2 cellular contexts compared by ENCODE assay signal in genomic region chr3:133833880-133834620, GRCh38.
TF ChIP-seq lines count a peak whose summit lies in the region.

No MANE protein-coding gene starts in this region.

TF ChIP-seq in GM23338, 12 proteins besides CTCF, POLR2A, EP300 and RAD21:
- TF ChIP-seq ZNF114 (CRISPR knock-in tag; IDR thresholded peaks at IDR 0.05), result no peak
- no peak for TF ChIP-seq EZH2phosphoT487 (IDR thresholded peaks at IDR 0.05; ENCODE audit: unreplicated experiment)
- TF ChIP-seq NANOG (IDR thresholded peaks at IDR 0.05; ENCODE audit: borderline replicate concordance), result no peak
- TF ChIP-seq JUNB (IDR thresholded peaks at IDR 0.05; ENCODE audit: unreplicated experiment), result no peak
- TF ChIP-seq POLR2AphosphoS5 (IDR thresholded peaks at IDR 0.05; ENCODE audit: low read depth), result no peak
TF ChIP-seq in GM23338: peak in this region for 0.

TF ChIP-seq in GM12878, 131 proteins besides CTCF, POLR2A, EP300 and RAD21:
- TF ChIP-seq ZSCAN29 (IDR thresholded peaks at IDR 0.05), result no peak
